8 cellular contexts compared by ENCODE assay signal in genomic region chr9:36485647-36486453, GRCh38.
A peak's percentile ranks its signal among the peaks of the same experiment; 100 is the strongest.
DNase-seq lines count a peak whose midpoint lies in the region; ATAC-seq and TF ChIP-seq lines count a peak whose summit lies in the region.

No MANE protein-coding gene starts in this region.

- no peak overlapping the region for H2AFZ ChIP-seq in Loucy (ENCODE audit: low read length)

- peak overlapping the region; percentile 100 for H3K4me2 ChIP-seq in Loucy (ENCODE audit: low read depth, low read length, poor library complexity, severe bottlenecking)

- no peaks in the 10 kb centered on the region for H3K27me3 Mint-ChIP-seq in mesothelial cell of epicardium (ENCODE audit: low read depth)

- no peaks in the 10 kb centered on the region for H3K9me3 ChIP-seq in Loucy (ENCODE audit: insufficient read depth, low read depth, low read length)

- H3K9ac ChIP-seq in Loucy (ENCODE audit: low read depth, low read length, poor library complexity, severe bottlenecking) = peak overlapping the region; percentile 80

- no peaks in the 10 kb centered on the region for H3K36me3 ChIP-seq in Loucy (ENCODE audit: insufficient read depth, low read length)

- no peaks in the 10 kb centered on the region for H3F3A ChIP-seq in Loucy (ENCODE audit: low read depth)

- peaks cover 59% of the 10 kb centered on the region for H3K79me2 ChIP-seq in Loucy (ENCODE audit: insufficient read depth, low read length)

- peak overlapping the region; percentile 38 for H3K27ac ChIP-seq in caudate nucleus (ENCODE audit: low read depth, low read length)

- no peak for TF ChIP-seq CTCF in Loucy (conservative IDR thresholded peaks at IDR 0.05; ENCODE audit: low read length)
- TF ChIP-seq CTCF in mesothelial cell of epicardium (IDR thresholded peaks at IDR 0.05; ENCODE audit: unreplicated experiment) = no peak

- H3K9me3 Mint-ChIP-seq in mesothelial cell of epicardium = no peaks in the 10 kb centered on the region

- DNase-seq in EL (peak; percentile 51), caudate nucleus (lab: John Stamatoyannopoulos, UW) (peak in 9 of 61 donors; percentile 13 to 46 (median 29)), mesothelial cell of epicardium (ENCODE audit: low spot score in 2 of 2, unreplicated experiment in 2 of 2) (peak in 1 of 2 experiments; percentile 42), OCI-M2 (lab: John Stamatoyannopoulos, UW; ENCODE audit: unreplicated experiment) (no peak), NCI-H2107 treated with DMSO at 0.1 percent for 48 hours (lab: John Stamatoyannopoulos, UW; ENCODE audit: unreplicated experiment) (no peak)

- peaks cover 42% of the 10 kb centered on the region for H3K4me1 Mint-ChIP-seq in mesothelial cell of epicardium

- H3K4me1 ChIP-seq in Loucy (ENCODE audit: insufficient read depth, low read length, poor library complexity, severe bottlenecking) = peaks cover 43% of the 10 kb centered on the region

- peak overlapping the region; percentile 81 for H3K27ac Mint-ChIP-seq in mesothelial cell of epicardium

- no peaks in the 10 kb centered on the region for H3K27me3 ChIP-seq in Loucy (ENCODE audit: insufficient read depth, low read length, poor library complexity, severe bottlenecking)

- no peaks in the 10 kb centered on the region for H3K36me3 Mint-ChIP-seq in mesothelial cell of epicardium

- peaks cover 22% of the 10 kb centered on the region for H4K20me1 ChIP-seq in Loucy (ENCODE audit: insufficient read depth, low read length, poor library complexity, severe bottlenecking)

- H3K4me3 ChIP-seq in Loucy (ENCODE audit: low read length, poor library complexity, severe bottlenecking) = peak overlapping the region; percentile 82

- H3K4me3 Mint-ChIP-seq in mesothelial cell of epicardium = peak overlapping the region; percentile 85

- ATAC-seq in HG03097 (IDR thresholded peaks at IDR 0.05; ENCODE audit: low FRiP score, unreplicated experiment) (no peak), GM19324 (IDR thresholded peaks at IDR 0.05; ENCODE audit: low FRiP score, unreplicated experiment) (no peak)

- H3K9me2 ChIP-seq in Loucy (replicated peaks; ENCODE audit: low read depth, low read length) = no peaks in the 10 kb centered on the region
